In genomic region chr15:31263751-31264533, GRCh38 we compare ENCODE assay signal across 9 cellular contexts.
DNase-seq lines count a peak whose midpoint lies in the region; ATAC-seq and TF ChIP-seq lines count a peak whose summit lies in the region.
"Had no signal": no experiment of that assay in that cellular context is flagged by ENCODE, and none has a peak within 500 bp of the region (broad histone marks: within the 10 kb centered on the region; RNA-seq: fewer than 3 reads in every experiment).

No MANE protein-coding gene starts in this region.

- POLR2A ChIA-PET in SK-N-SH (lab: Yijun Ruan, JAX): interaction anchor here (1.0 to 1.1 kb wide), 2 partner anchors 16 to 62 kb away, joined by 3 to 4 read pairs; partner anchors contain the start of gene KLF13

- no peaks in the 10 kb centered on the region for H3K36me3 Mint-ChIP-seq in immature natural killer cell
- H3K36me3 Mint-ChIP-seq: mesothelial cell of epicardium had no signal

- H4K20me1 ChIP-seq in DND-41 (ENCODE audit: insufficient read depth, low read length) (no peaks in the 10 kb centered on the region), SK-N-SH (ENCODE audit: insufficient read depth) (no peaks in the 10 kb centered on the region)

- H3K4me2 ChIP-seq in DND-41 (ENCODE audit: insufficient read depth, low read length): peak overlapping the region; percentile 62
- H3K4me2 ChIP-seq in SK-N-SH: no peak overlapping the region

- H3K4me1 ChIP-seq in DND-41 (ENCODE audit: insufficient read depth, low read length): peaks cover 51% of the 10 kb centered on the region
- H3K4me1 ChIP-seq in SK-N-SH (ENCODE audit: control insufficient read depth in 1 of 2, insufficient read depth in 2 of 2, low read depth in 1 of 2, low read length in 1 of 2): peaks cover 0 to 40% of the 10 kb centered on the region in 2 experiments; a peak in 1 of 4 replicates

- H3K36me3 ChIP-seq in DND-41 (ENCODE audit: insufficient read depth, low read length) (no peaks in the 10 kb centered on the region), SK-N-SH (replicated peaks in 1 of 2; ENCODE audit: control insufficient read depth in 1 of 2, insufficient read depth in 2 of 2, low read length in 1 of 2) (no peaks in the 10 kb centered on the region)

- H3K27me3 ChIP-seq in DND-41 (ENCODE audit: insufficient read depth, low read length, poor library complexity) (no peaks in the 10 kb centered on the region), SK-N-SH (ENCODE audit: insufficient read depth) (no peaks in the 10 kb centered on the region)

- 71% methylated on average over 19 of the region's 24 CpGs for WGBS in SK-N-SH (ENCODE audit: low lambda C conversion rate)

- DNase-seq in DND-41: peak; percentile 87
- peak; percentile 63 for DNase-seq in SK-N-SH
- peak; percentile 71 for DNase-seq in activated naive CD4-positive, alpha-beta T cell treated with Interleukin-2 at 50 U/mL for 16 hours
- DNase-seq in immature natural killer cell: peak; percentile 73 to 78 (median 74)
- DNase-seq in stimulated activated CD4-positive, alpha-beta T cell treated with anti-CD3 and anti-CD28 coated beads, Interleukin-1b, Interleukin-23, amount 100 ng/mL, for 4 hours (ENCODE audit: low read depth in 2 of 2): peak; percentile 53 to 68
- DNase-seq in HuH-7 (ENCODE audit: low spot score): no peak

- CTCF ChIA-PET in SK-N-SH (lab: Yijun Ruan, JAX): interaction anchor here (0.9 to 1.3 kb wide), 6 partner anchors 22 to 227 kb away, joined by 3 to 4 read pairs (median 3); no protein-coding TSS in a partner anchor

- H2AFZ ChIP-seq in DND-41 (ENCODE audit: low read depth, low read length) (0 out of 2 replicates have a peak overlapping the region, but pooled peaks have one; percentile 14), SK-N-SH (ENCODE audit: low read depth) (no peak overlapping the region)

- peak overlapping the region; percentile 53 to 78 (median 69) for H3K4me3 Mint-ChIP-seq in immature natural killer cell
- H3K4me3 Mint-ChIP-seq: mesothelial cell of epicardium had no signal

- H3K27ac Mint-ChIP-seq in immature natural killer cell: peak overlapping the region; percentile 76 to 95 (median 87)
- H3K27ac Mint-ChIP-seq: mesothelial cell of epicardium had no signal

- H3K4me3 ChIP-seq in DND-41 (ENCODE audit: low read depth in 1 of 2, low read length in 2 of 2): no peak overlapping the region
- no peak overlapping the region for H3K4me3 ChIP-seq in SK-N-SH (ENCODE audit: low read depth in 2 of 2, low read length in 1 of 2)

- peak overlapping the region; percentile 96 for H3K27ac ChIP-seq in DND-41 (ENCODE audit: low read length)
- peak overlapping the region in 1 of 2 experiments; percentile 48; a peak in 2 of 4 replicates for H3K27ac ChIP-seq in SK-N-SH (ENCODE audit: low read depth in 2 of 2, low read length in 1 of 2)

- no peaks in the 10 kb centered on the region for H3K9me3 ChIP-seq in DND-41 (ENCODE audit: insufficient read depth, low read length, severe bottlenecking)
- no peaks in the 10 kb centered on the region for H3K9me3 ChIP-seq in SK-N-SH

- H3K79me2 ChIP-seq in DND-41 (ENCODE audit: insufficient read depth, low read length) (no peaks in the 10 kb centered on the region), SK-N-SH (ENCODE audit: insufficient read depth) (no peaks in the 10 kb centered on the region)

- H3K9me2 ChIP-seq in SK-N-SH: no peaks in the 10 kb centered on the region

- H3K27me3 Mint-ChIP-seq in immature natural killer cell (ENCODE audit: low read depth in 3 of 3): peaks cover 2 to 12% (median 9%) of the 10 kb centered on the region in 3 donors

- peaks cover 61 to 71% of the 10 kb centered on the region in 2 donors for H3K4me1 Mint-ChIP-seq in immature natural killer cell

- H3K9me3 Mint-ChIP-seq in immature natural killer cell: no peaks in the 10 kb centered on the region
- H3K9me3 Mint-ChIP-seq: mesothelial cell of epicardium had no signal

- TF ChIP-seq RAD21 in SK-N-SH (IDR thresholded peaks at IDR 0.05; ENCODE audit: low read length): no peak

- H3F3A ChIP-seq in SK-N-SH (replicated peaks; ENCODE audit: insufficient read depth): no peaks in the 10 kb centered on the region

- TF ChIP-seq CTCF in DND-41 (IDR thresholded peaks at IDR 0.05; ENCODE audit: borderline replicate concordance, extremely low read depth, low read length, poor library complexity, severe bottlenecking) (peak; percentile 45), SK-N-SH (IDR thresholded peaks at IDR 0.05) (no peak)

- no peak for TF ChIP-seq EP300 in SK-N-SH (IDR thresholded peaks at IDR 0.05; ENCODE audit: borderline replicate concordance in 1 of 2, low read depth in 1 of 2, low read length in 1 of 2)

- peak; percentile 70 for ATAC-seq in DND-41 (ENCODE audit: insufficient read depth, low read depth)
- peak; percentile 33 for ATAC-seq in HG03460 (IDR thresholded peaks at IDR 0.05; ENCODE audit: unreplicated experiment)
- ATAC-seq in HG03571 (IDR thresholded peaks at IDR 0.05; ENCODE audit: unreplicated experiment): no peak

- H3K9ac ChIP-seq in DND-41 (ENCODE audit: low read depth, low read length) (peak overlapping the region; percentile 54), SK-N-SH (no peak overlapping the region)

TF ChIP-seq in SK-N-SH, 30 proteins besides CTCF, POLR2A, EP300 and RAD21:
- TF ChIP-seq NFIC (IDR thresholded peaks at IDR 0.05; ENCODE audit: borderline replicate concordance) (peak; percentile 36; the same call in 1 of the 2 replicates), USF1 (IDR thresholded peaks at IDR 0.05; ENCODE audit: borderline replicate concordance, low read depth) (no peak), MXI1 (IDR thresholded peaks at IDR 0.05; ENCODE audit: low read depth, low read length) (peak; percentile 45; the same call in 1 of the 2 replicates), SMC3 (IDR thresholded peaks at IDR 0.05; ENCODE audit: low read depth, low read length) (no peak), JUND (IDR thresholded peaks at IDR 0.05) (no peak), POLR2AphosphoS5 (IDR thresholded peaks at IDR 0.05; ENCODE audit: low read depth, low read length) (no peak)
